ENCODE assay signal across 29 cellular contexts in the genomic region with DNA sequence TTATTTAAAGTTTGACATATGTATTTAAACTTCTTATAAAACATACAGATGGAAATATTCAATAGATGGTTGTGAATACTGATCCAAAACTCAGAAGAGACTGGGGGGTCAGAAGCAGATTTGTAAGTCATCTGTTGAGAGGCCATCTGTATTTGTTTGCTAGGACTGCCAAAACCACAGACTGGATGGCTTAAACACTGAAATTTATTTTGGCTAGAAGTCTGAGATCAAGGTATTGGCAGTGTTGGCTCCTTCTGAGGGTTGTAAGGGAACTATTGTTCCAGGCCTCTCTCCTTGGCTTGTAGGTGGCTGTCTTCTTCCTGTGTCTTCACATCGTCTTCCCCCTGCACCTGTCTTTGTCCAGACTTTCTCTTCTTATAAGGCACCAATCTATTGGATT.
"Had no signal": no experiment of that assay in that cellular context is flagged by ENCODE, and none has a peak within 500 bp of the region (broad histone marks: within the 10 kb centered on the region; RNA-seq: fewer than 3 reads in every experiment).

No MANE protein-coding gene starts in this region.

- DNase-seq: activated B cell treated with CpG ODN at 0.5 μM for 24 hours; activated CD4-positive, alpha-beta memory T cell treated with anti-CD3 and anti-CD28 coated beads for 36 hours; activated CD4-positive, alpha-beta T cell treated with anti-CD3 and anti-CD28 coated beads for 4 hours; activated CD4-positive, alpha-beta T cell treated with anti-CD3 and anti-CD28 coated beads, Interleukin-2, amount 50 U/mL, for 1 hour; activated CD4-positive, CD25-positive, alpha-beta regulatory T cell treated with anti-CD3 and anti-CD28 coated beads, Interleukin-2, amount 50 U/mL, for 72 hours; activated CD8-positive, alpha-beta memory T cell treated with anti-CD3 and anti-CD28 coated beads, Interleukin-2, amount 50 U/mL, for 4 hours; activated gamma-delta T cell treated with Interleukin-2 at 50 U/mL for 16 hours; activated naive CD4-positive, alpha-beta T cell treated with anti-CD3 and anti-CD28 coated beads for 36 hours; activated T-cell treated with anti-CD3 and anti-CD28 coated beads for 4 hours; activated T-cell treated with anti-CD3 and anti-CD28 coated beads, Interleukin-2, amount 50 U/mL, for 4 hours; adrenal gland; Karpas-422; KBM-7; NCI-H1105; NCI-H1417 treated with DMSO at 0.1 percent for 48 hours; NCI-H2029 treated with DMSO at 0.1 percent for 48 hours; NCI-H2107; NCI-H226; NCI-H510A; NCI-H526; NCI-H748 treated with DMSO at 0.1 percent for 48 hours; PC-9; SIG-M5; SW 1271; T-helper 1 cell; T-helper 2 cell; T-helper 9 cell had no signal

- ATAC-seq: activated naive CD4-positive, alpha-beta T cell treated with anti-CD3 and anti-CD28 coated beads, Interleukin-2, amount 50 U/mL, for 72 hours; activated T-cell treated with anti-CD3 and anti-CD28 coated beads, Interleukin-2, amount 50 U/mL, for 4 hours; Right ventricle myocardium inferior had no signal
